In genomic region chr10:70563230-70563629, GRCh38 we compare ENCODE assay signal across 1 cellular context.
TF ChIP-seq lines count a peak whose summit lies in the region.

No MANE protein-coding gene starts in this region.

TF ChIP-seq in WTC11, 78 proteins besides CTCF, POLR2A, EP300 and RAD21 (continued from another document):
- TF ChIP-seq GRHL2 (CRISPR knock-in tag; IDR thresholded peaks at IDR 0.05; ENCODE audit: insufficient replicate concordance, severe bottlenecking) = no peak
- no peak for TF ChIP-seq MLX (CRISPR knock-in tag; IDR thresholded peaks at IDR 0.05)
- TF ChIP-seq CBFB (CRISPR knock-in tag; IDR thresholded peaks at IDR 0.05; ENCODE audit: low read depth) = no peak
- TF ChIP-seq AFF4 (CRISPR knock-in tag; IDR thresholded peaks at IDR 0.05; ENCODE audit: borderline replicate concordance) = no peak
- TF ChIP-seq FOXP1 (CRISPR knock-in tag; IDR thresholded peaks at IDR 0.05; ENCODE audit: borderline replicate concordance) = no peak
- TF ChIP-seq NR1H2 (CRISPR knock-in tag; IDR thresholded peaks at IDR 0.05) = no peak
- no peak for TF ChIP-seq TP53 (CRISPR knock-in tag; IDR thresholded peaks at IDR 0.05)
- no peak for TF ChIP-seq NR3C1 (CRISPR knock-in tag; conservative IDR thresholded peaks at IDR 0.05; ENCODE audit: low read depth)
- no peak for TF ChIP-seq TEAD1 (CRISPR knock-in tag; IDR thresholded peaks at IDR 0.05)
- TF ChIP-seq MYBL2 (CRISPR knock-in tag; IDR thresholded peaks at IDR 0.05) = no peak
- no peak for TF ChIP-seq ARID4B (CRISPR knock-in tag; IDR thresholded peaks at IDR 0.05; ENCODE audit: borderline replicate concordance)
- no peak for TF ChIP-seq JAZF1 (CRISPR knock-in tag; IDR thresholded peaks at IDR 0.05)
TF ChIP-seq in WTC11: peak in this region for 0.
